In the genomic region with DNA sequence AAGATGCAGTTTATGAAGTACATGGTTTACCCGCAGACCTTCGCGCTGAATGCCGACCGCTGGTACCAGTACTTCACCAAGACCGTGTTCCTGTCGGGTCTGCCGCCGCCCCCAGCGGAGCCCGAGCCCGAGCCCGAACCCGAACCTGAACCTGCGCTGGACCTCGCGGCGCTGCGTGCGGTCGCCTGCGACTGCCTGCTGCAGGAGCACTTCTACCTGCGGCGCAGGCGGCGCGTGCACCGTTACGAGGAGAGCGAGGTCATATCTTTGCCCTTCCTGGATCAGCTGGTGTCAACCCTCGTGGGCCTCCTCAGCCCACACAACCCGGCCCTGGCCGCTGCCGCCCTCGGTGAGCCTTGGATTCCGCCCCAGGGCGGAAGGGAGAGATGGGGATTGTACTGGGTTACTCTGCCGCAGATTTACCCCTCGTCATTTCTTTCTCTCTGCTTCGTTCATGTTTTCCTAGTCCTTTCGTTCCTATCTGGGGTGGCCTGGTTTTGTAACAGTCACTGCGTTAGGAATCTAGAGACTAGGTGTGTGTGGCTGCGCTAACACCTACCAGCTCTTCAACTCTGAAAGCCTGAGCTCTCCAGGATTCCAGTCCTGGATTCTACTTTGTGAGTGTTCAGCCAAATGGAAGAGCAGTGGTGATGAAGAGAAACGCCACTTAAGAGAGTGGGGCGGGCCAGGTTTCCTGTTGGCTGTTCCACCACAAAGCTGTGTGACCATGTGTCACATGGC, we compare ENCODE assay signal across 8 cellular contexts. TPM values are rescaled to one million over a fixed set of nuclear protein-coding genes. Genes with fewer than 3 reads are reported as not detected.
DNase-seq lines count a peak whose midpoint lies in the region; ATAC-seq and TF ChIP-seq lines count a peak whose summit lies in the region.

No MANE protein-coding gene starts in this region.

- CTCF ChIA-PET in activated naive CD4-positive, alpha-beta T cell treated with anti-CD3 and anti-CD28 coated beads for 36 hours (lab: Charles Lee) = no interaction called here

- H3K4me3 Mint-ChIP-seq in activated naive CD4-positive, alpha-beta T cell treated with anti-CD3 and anti-CD28 coated beads for 36 hours = peak overlapping the region; percentile 96
- H3K4me3 Mint-ChIP-seq in osteocyte (ENCODE audit: unreplicated experiment) = peak overlapping the region; percentile 93

- peak overlapping the region; percentile 95 for H3K27ac Mint-ChIP-seq in activated naive CD4-positive, alpha-beta T cell treated with anti-CD3 and anti-CD28 coated beads for 36 hours
- peak overlapping the region; percentile 95 for H3K27ac Mint-ChIP-seq in osteocyte (ENCODE audit: unreplicated experiment)

- 0 to 1% methylated on average over 41 to 45 of the region's 45 CpGs for WGBS in tibial nerve, 2 donors

- DNase-seq in DMS53 (lab: John Stamatoyannopoulos, UW) = peak; percentile 72
- peak; percentile 41 to 76 (median 61) for DNase-seq in Peyer's patch
- peak; percentile 64 for DNase-seq in activated naive CD4-positive, alpha-beta T cell treated with anti-CD3 and anti-CD28 coated beads for 36 hours
- peak; percentile 67 for DNase-seq in glomerular visceral epithelial cell (ENCODE audit: extremely low spot score)
- no peak for DNase-seq in osteocyte (ENCODE audit: extremely low spot score, unreplicated experiment)
- DNase-seq in tibial nerve (ENCODE audit: low spot score in 2 of 2) = peak; percentile 9 to 15

- H3K27me3 ChIP-seq in HUES6 (ENCODE audit: control insufficient read depth, insufficient read depth, low read length) (no peaks in the 10 kb centered on the region), Peyer's patch (no peaks in the 10 kb centered on the region), tibial nerve (no peaks in the 10 kb centered on the region)

- TF ChIP-seq EP300 in tibial nerve (IDR thresholded peaks at IDR 0.05) = no peak

- no peaks in the 10 kb centered on the region for H3K9me3 ChIP-seq in HUES6 (ENCODE audit: control insufficient read depth, insufficient read depth, low read depth, low read length)
- H3K9me3 ChIP-seq in Peyer's patch = no peaks in the 10 kb centered on the region
- no peaks in the 10 kb centered on the region for H3K9me3 ChIP-seq in tibial nerve

- H3K9me3 Mint-ChIP-seq in activated naive CD4-positive, alpha-beta T cell treated with anti-CD3 and anti-CD28 coated beads for 36 hours = no peaks in the 10 kb centered on the region
- H3K9me3 Mint-ChIP-seq in osteocyte (ENCODE audit: unreplicated experiment) = no peaks in the 10 kb centered on the region

- H3K36me3 ChIP-seq in HUES6 (ENCODE audit: control insufficient read depth, insufficient read depth, low read length) (peaks cover 34% of the 10 kb centered on the region), Peyer's patch (peaks cover 0 to 21% (median 0%) of the 10 kb centered on the region in 3 donors), tibial nerve (peaks cover 0 to 25% (median 8%) of the 10 kb centered on the region in 3 donors)

- H3K9ac ChIP-seq in HUES6 (ENCODE audit: low read length) = peak overlapping the region; percentile 97

- H3K27me3 Mint-ChIP-seq in activated naive CD4-positive, alpha-beta T cell treated with anti-CD3 and anti-CD28 coated beads for 36 hours (ENCODE audit: low read depth) = peaks cover 1% of the 10 kb centered on the region
- no peaks in the 10 kb centered on the region for H3K27me3 Mint-ChIP-seq in osteocyte (ENCODE audit: unreplicated experiment)

- TF ChIP-seq POLR2A in Peyer's patch (IDR thresholded peaks at IDR 0.05) = no peak
- no peak for TF ChIP-seq POLR2A in tibial nerve (IDR thresholded peaks at IDR 0.05)

- peak overlapping the region; percentile 98 for H3K4me3 ChIP-seq in HUES6 (ENCODE audit: low read depth, low read length)
- peak overlapping the region; percentile 69 to 96 (median 76) for H3K4me3 ChIP-seq in Peyer's patch
- peak overlapping the region; percentile 67 to 95 (median 84) for H3K4me3 ChIP-seq in tibial nerve

- intact Hi-C loops in activated naive CD4-positive, alpha-beta T cell treated with anti-CD3 and anti-CD28 coated beads for 36 hours (cut with micrococcal nuclease) = loop anchor here (2.0 to 10.0 kb wide), 6 partner anchors 1039 to 1685 kb away; partner anchors contain the start of genes HMGCS1, NNT, TMEM267 and ZNF131

- peak; percentile 44 for ATAC-seq in GM21515 (IDR thresholded peaks at IDR 0.05; ENCODE audit: unreplicated experiment)

- peaks cover 20% of the 10 kb centered on the region for H3K36me3 Mint-ChIP-seq in activated naive CD4-positive, alpha-beta T cell treated with anti-CD3 and anti-CD28 coated beads for 36 hours (ENCODE audit: low read depth)
- H3K36me3 Mint-ChIP-seq in osteocyte (ENCODE audit: unreplicated experiment) = peaks cover 14% of the 10 kb centered on the region

- peak overlapping the region; percentile 93 for H3K27ac ChIP-seq in HUES6 (ENCODE audit: low read depth, low read length)
- peak overlapping the region; percentile 86 to 90 (median 88) for H3K27ac ChIP-seq in Peyer's patch
- H3K27ac ChIP-seq in tibial nerve = peak overlapping the region; percentile 56 to 88 (median 85)

- peaks cover 16% of the 10 kb centered on the region for H3K4me1 Mint-ChIP-seq in activated naive CD4-positive, alpha-beta T cell treated with anti-CD3 and anti-CD28 coated beads for 36 hours (ENCODE audit: low read depth)
- peaks cover 23% of the 10 kb centered on the region for H3K4me1 Mint-ChIP-seq in osteocyte (ENCODE audit: unreplicated experiment)

- H3K4me1 ChIP-seq in HUES6 (ENCODE audit: control insufficient read depth, insufficient read depth, low read length) (peaks cover 9% of the 10 kb centered on the region), Peyer's patch (peaks cover 0 to 14% (median 0%) of the 10 kb centered on the region in 4 donors), tibial nerve (peaks cover 0 to 38% (median 16%) of the 10 kb centered on the region in 4 donors)

- TF ChIP-seq CTCF in Peyer's patch (IDR thresholded peaks at IDR 0.05) = peak in 1 of 6 experiments; percentile 15
- TF ChIP-seq CTCF in osteocyte (IDR thresholded peaks at IDR 0.05) = no peak
- TF ChIP-seq CTCF in tibial nerve (IDR thresholded peaks at IDR 0.05) = no peak

RNA-seq across cellular contexts. Expression of gene MRPS30, which starts 0.6 kb away (rescaled TPM):
- 10 to 100 TPM; 61.1 to 75.5 (median 67.2) TPM for total RNA-seq in Peyer's patch
- total RNA-seq in activated naive CD4-positive, alpha-beta T cell treated with anti-CD3 and anti-CD28 coated beads for 36 hours = 10 to 100 TPM; 46.1 to 49.3 TPM
- 35.3 and 40.2 TPM in 2 replicates for total RNA-seq in osteocyte
- total RNA-seq in tibial nerve = 10 to 100 TPM; 55.1 to 74.7 (median 64.2) TPM
